Comparison of ENCODE assay signal across 8 cellular contexts in the genomic region with DNA sequence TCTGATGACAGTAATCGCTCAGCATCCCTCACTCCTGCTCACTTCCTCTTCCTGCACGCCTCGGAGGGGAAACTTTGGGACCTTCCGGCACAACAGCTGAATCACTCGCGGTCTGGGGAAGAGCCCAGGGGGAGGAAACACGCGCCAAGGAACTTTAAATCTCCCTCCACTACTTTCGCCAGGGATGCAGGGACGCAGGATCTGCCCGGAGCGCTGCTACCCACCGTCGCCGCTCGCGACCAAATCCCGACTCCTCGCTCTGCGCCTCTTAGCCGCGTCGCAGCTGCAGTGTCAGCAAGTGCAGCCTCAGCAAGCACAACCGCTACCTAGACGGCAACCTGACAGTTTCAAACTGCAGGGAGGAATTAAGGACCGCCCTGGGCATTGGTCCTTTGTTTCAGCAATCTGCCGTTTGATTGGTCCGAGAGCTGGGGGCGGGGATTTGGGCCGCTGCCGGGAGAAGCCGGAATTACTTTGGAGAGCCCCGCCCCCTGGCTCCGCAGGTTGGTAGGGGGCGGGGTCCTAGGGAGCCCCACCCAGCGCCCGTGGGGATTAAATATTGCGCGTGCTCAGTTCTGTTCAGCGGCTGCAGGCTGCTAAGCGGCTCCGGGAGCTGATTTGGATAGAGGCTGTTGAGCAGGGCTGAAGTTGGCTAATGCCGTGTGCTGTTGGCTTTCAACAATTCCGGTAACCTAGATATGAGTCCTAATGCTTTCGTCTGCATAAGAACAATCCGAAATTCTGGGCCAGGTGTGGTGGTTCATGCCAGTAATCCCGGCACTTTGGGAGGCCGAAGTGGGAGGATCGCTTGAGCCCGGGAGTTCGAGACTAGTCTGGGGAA. TPM values are rescaled to one million over a fixed set of nuclear protein-coding genes. Genes with fewer than 3 reads are reported as not detected.
DNase-seq lines count a peak whose midpoint lies in the region; ATAC-seq, FAIRE-seq and TF ChIP-seq lines count a peak whose summit lies in the region.

A gene with protein sequence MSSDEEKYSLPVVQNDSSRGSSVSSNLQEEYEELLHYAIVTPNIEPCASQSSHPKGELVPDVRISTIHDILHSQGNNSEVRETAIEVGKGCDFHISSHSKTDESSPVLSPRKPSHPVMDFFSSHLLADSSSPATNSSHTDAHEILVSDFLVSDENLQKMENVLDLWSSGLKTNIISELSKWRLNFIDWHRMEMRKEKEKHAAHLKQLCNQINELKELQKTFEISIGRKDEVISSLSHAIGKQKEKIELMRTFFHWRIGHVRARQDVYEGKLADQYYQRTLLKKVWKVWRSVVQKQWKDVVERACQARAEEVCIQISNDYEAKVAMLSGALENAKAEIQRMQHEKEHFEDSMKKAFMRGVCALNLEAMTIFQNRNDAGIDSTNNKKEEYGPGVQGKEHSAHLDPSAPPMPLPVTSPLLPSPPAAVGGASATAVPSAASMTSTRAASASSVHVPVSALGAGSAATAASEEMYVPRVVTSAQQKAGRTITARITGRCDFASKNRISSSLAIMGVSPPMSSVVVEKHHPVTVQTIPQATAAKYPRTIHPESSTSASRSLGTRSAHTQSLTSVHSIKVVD (minus strand): TSS at position 356 of the 841 bp plus-strand sequence. CDS start 4,500 bp downstream, outside the sequence.

- H3K79me2 ChIP-seq in Loucy (ENCODE audit: insufficient read depth, low read length): peaks cover 46% of the 10 kb centered on the region

- H3K27me3 ChIP-seq in Loucy (ENCODE audit: insufficient read depth, low read length, poor library complexity, severe bottlenecking): peaks cover 22% of the 10 kb centered on the region

- POLR2A ChIA-PET in naive thymus-derived CD8-positive, alpha-beta T cell (lab: Charles Lee): interaction anchor here (0.6 to 1.1 kb wide), 3 partner anchors 205 to 481 kb away, joined by 3 to 4 read pairs (median 4); a partner anchor contains a TSS

- H3K9me3 Mint-ChIP-seq in naive thymus-derived CD8-positive, alpha-beta T cell: no peaks in the 10 kb centered on the region

- H2AFZ ChIP-seq in Loucy (ENCODE audit: low read length): peak within 1 kb of the TSS; percentile 98

- no peaks in the 10 kb centered on the region for H3K9me3 ChIP-seq in Loucy (ENCODE audit: insufficient read depth, low read depth, low read length)

- peak within 1 kb of the TSS; percentile 96 for H3K4me2 ChIP-seq in Loucy (ENCODE audit: low read depth, low read length, poor library complexity, severe bottlenecking)

- H3K4me3 ChIP-seq in Loucy (ENCODE audit: low read length, poor library complexity, severe bottlenecking): peak within 1 kb of the TSS; percentile 82
- H3K4me3 ChIP-seq in fibroblast of mammary gland (ENCODE audit: control insufficient read depth, low read depth, low read length): peak within 1 kb of the TSS; percentile 94

- H3F3A ChIP-seq in Loucy (ENCODE audit: low read depth): no peaks in the 10 kb centered on the region

- peak within 1 kb of the TSS; percentile 96 to 100 (median 99) for H3K4me3 Mint-ChIP-seq in naive thymus-derived CD8-positive, alpha-beta T cell

- H3K4me1 ChIP-seq in Loucy (ENCODE audit: insufficient read depth, low read length, poor library complexity, severe bottlenecking): peaks cover 31% of the 10 kb centered on the region

- peak within 1 kb of the TSS; percentile 86 for H3K9ac ChIP-seq in Loucy (ENCODE audit: low read depth, low read length, poor library complexity, severe bottlenecking)

- FAIRE-seq in H54 (lab: Jason Lieb, UNC): peak; percentile 89

- H4K20me1 ChIP-seq in Loucy (ENCODE audit: insufficient read depth, low read length, poor library complexity, severe bottlenecking): peaks cover 3% of the 10 kb centered on the region

- H3K36me3 ChIP-seq in Loucy (ENCODE audit: insufficient read depth, low read length): no peaks in the 10 kb centered on the region

- peaks cover 0 to 3% (median 0%) of the 10 kb centered on the region in 5 donors for H3K27me3 Mint-ChIP-seq in naive thymus-derived CD8-positive, alpha-beta T cell

- H3K27ac Mint-ChIP-seq in naive thymus-derived CD8-positive, alpha-beta T cell: peak within 1 kb of the TSS; percentile 92 to 100 (median 98)

- ATAC-seq in naive thymus-derived CD8-positive, alpha-beta T cell: peak; percentile 95 to 96

- DNase-seq in EL: peak; percentile 96
- peak; percentile 81 for DNase-seq in H54 (ENCODE audit: insufficient read length, low spot score)
- DNase-seq in activated T-helper 9 cell treated with anti-CD3 and anti-CD28 coated beads, Interleukin-2, amount 50 U/mL, for 16 hours (ENCODE audit: low read depth): peak; percentile 97
- DNase-seq in fibroblast of mammary gland (ENCODE audit: low read depth): peak; percentile 95
- DNase-seq in naive thymus-derived CD8-positive, alpha-beta T cell: peak; percentile 96 to 99 (median 98)
- DNase-seq in stimulated activated naive CD4-positive, alpha-beta T cell (lab: John Stamatoyannopoulos, UW): peak; percentile 97 to 98 (median 97)

- H3K9me2 ChIP-seq in Loucy (replicated peaks; ENCODE audit: low read depth, low read length): no peaks in the 10 kb centered on the region

- H3K4me1 Mint-ChIP-seq in naive thymus-derived CD8-positive, alpha-beta T cell: peaks cover 24 to 40% (median 38%) of the 10 kb centered on the region in 4 donors

- no peak for TF ChIP-seq CTCF in Loucy (conservative IDR thresholded peaks at IDR 0.05; ENCODE audit: low read length)
- TF ChIP-seq CTCF in fibroblast of mammary gland (conservative IDR thresholded peaks at IDR 0.05; ENCODE audit: control insufficient read depth, insufficient read depth, low read depth, low read length): no peak

- peaks cover 5 to 24% (median 6%) of the 10 kb centered on the region in 3 donors for H3K36me3 Mint-ChIP-seq in naive thymus-derived CD8-positive, alpha-beta T cell

- TF ChIP-seq POLR2A in H54 (IDR thresholded peaks at IDR 0.05; ENCODE audit: low read depth, low read length) (peak; percentile 87), Raji (IDR thresholded peaks at IDR 0.05; ENCODE audit: insufficient read depth, low read depth, low read length) (peak; percentile 98)

RNA-seq across cellular contexts. Expression of the gene that starts here (rescaled TPM):
- total RNA-seq in naive thymus-derived CD8-positive, alpha-beta T cell: 10 to 100 TPM; 17.0 to 17.2 TPM
- 10 to 100 TPM in 2 of 3 donors, 1 to 10 TPM in 1; 6.8 to 13.3 (median 11.9) TPM for polyA plus RNA-seq in naive thymus-derived CD8-positive, alpha-beta T cell

Comparison
In these comparisons a context has a peak if more than half of its experiments do, and no peak if none do; other contexts are left out.
1. Peak in every context shown above with its lines: DNase-seq, ATAC-seq and H3K4me3 ChIP-seq.